Comparison of ENCODE assay signal across 8 cellular contexts in genomic region chr14:69013943-69014782, GRCh38. TPM values are rescaled to one million over a fixed set of nuclear protein-coding genes. Genes with fewer than 3 reads are reported as not detected.
DNase-seq lines count a peak whose midpoint lies in the region; ATAC-seq and TF ChIP-seq lines count a peak whose summit lies in the region.

No MANE protein-coding gene starts in this region.

- H3K4me3 ChIP-seq in Loucy (ENCODE audit: low read length, poor library complexity, severe bottlenecking) = no peak overlapping the region
- H3K4me3 ChIP-seq in right lobe of liver = no peak overlapping the region

- no peaks in the 10 kb centered on the region for H3K27me3 ChIP-seq in Loucy (ENCODE audit: insufficient read depth, low read length, poor library complexity, severe bottlenecking)
- no peaks in the 10 kb centered on the region for H3K27me3 ChIP-seq in right lobe of liver

- no peak overlapping the region for H3K4me2 ChIP-seq in Loucy (ENCODE audit: low read depth, low read length, poor library complexity, severe bottlenecking)

- 91% methylated on average over 4 of the region's 12 CpGs for WGBS in right lobe of liver (ENCODE audit: insufficient coverage, low coverage, low lambda C conversion rate, missing lambda C conversion rate)

- ATAC-seq in right lobe of liver = peak; percentile 67 to 86 (median 84)

- H3K36me3 ChIP-seq in Loucy (ENCODE audit: insufficient read depth, low read length) (no peaks in the 10 kb centered on the region), right lobe of liver (no peaks in the 10 kb centered on the region)

- no peak overlapping the region for H3K9ac ChIP-seq in Loucy (ENCODE audit: low read depth, low read length, poor library complexity, severe bottlenecking)

- no peaks in the 10 kb centered on the region for H4K20me1 ChIP-seq in Loucy (ENCODE audit: insufficient read depth, low read length, poor library complexity, severe bottlenecking)

- H3K79me2 ChIP-seq in Loucy (ENCODE audit: insufficient read depth, low read length) = no peaks in the 10 kb centered on the region

- DNase-seq in CMK (ENCODE audit: low read depth) = peak; percentile 73
- peak; percentile 73 to 82 (median 75) for DNase-seq in right lobe of liver
- DNase-seq in epidermal melanocyte (ENCODE audit: insufficient read length, low spot score) = no peak
- no peak for DNase-seq in NCI-H1048 (lab: John Stamatoyannopoulos, UW)
- no peak for DNase-seq in T1000 (lab: John Stamatoyannopoulos, UW)
- DNase-seq in NCI-H82 treated with DMSO at 0.1 percent for 48 hours (lab: John Stamatoyannopoulos, UW; ENCODE audit: unreplicated experiment) = no peak

- no peak for TF ChIP-seq POLR2A in right lobe of liver (IDR thresholded peaks at IDR 0.05)

- no peaks in the 10 kb centered on the region for H3F3A ChIP-seq in Loucy (ENCODE audit: low read depth)

- intact Hi-C loops in right lobe of liver (cut with DNase I) = no loop called here

- H3K4me1 ChIP-seq in Loucy (ENCODE audit: insufficient read depth, low read length, poor library complexity, severe bottlenecking) (peaks cover 6% of the 10 kb centered on the region), right lobe of liver (no peaks in the 10 kb centered on the region)

- H3K9me3 ChIP-seq in Loucy (ENCODE audit: insufficient read depth, low read depth, low read length) = no peaks in the 10 kb centered on the region
- H3K9me3 ChIP-seq in right lobe of liver = no peaks in the 10 kb centered on the region

- H3K9me2 ChIP-seq in Loucy (replicated peaks; ENCODE audit: low read depth, low read length) = no peaks in the 10 kb centered on the region

- no peak for TF ChIP-seq CTCF in Loucy (conservative IDR thresholded peaks at IDR 0.05; ENCODE audit: low read length)
- TF ChIP-seq CTCF in VCaP (conservative IDR thresholded peaks at IDR 0.05) = no peak
- TF ChIP-seq CTCF in right lobe of liver (IDR thresholded peaks at IDR 0.05) = no peak

- H3K27ac ChIP-seq in VCaP (peak overlapping the region; percentile 60), right lobe of liver (no peak overlapping the region)

- peak overlapping the region; percentile 51; the same call in 1 of the 2 replicates for H2AFZ ChIP-seq in Loucy (ENCODE audit: low read length)

RNA-seq across cellular contexts. Expression of gene ACTN1, which starts 35.1 kb away (rescaled TPM):
- 100 to 1,000 TPM in 3 of 6 experiments, 10 to 100 TPM in 3; 53.1 to 145 (median 100) TPM for total RNA-seq in right lobe of liver

Comparison
In these comparisons a context has a peak if more than half of its experiments do, and no peak if none do; other contexts are left out.
1. DNase-seq: peak in CMK (single experiment) and right lobe of liver (3 of 3); none in epidermal melanocyte (single experiment), NCI-H1048 (single experiment), T1000 (single experiment) and NCI-H82 treated with DMSO at 0.1 percent for 48 hours (single experiment).